8 cellular contexts compared by ENCODE assay signal in the genomic region with DNA sequence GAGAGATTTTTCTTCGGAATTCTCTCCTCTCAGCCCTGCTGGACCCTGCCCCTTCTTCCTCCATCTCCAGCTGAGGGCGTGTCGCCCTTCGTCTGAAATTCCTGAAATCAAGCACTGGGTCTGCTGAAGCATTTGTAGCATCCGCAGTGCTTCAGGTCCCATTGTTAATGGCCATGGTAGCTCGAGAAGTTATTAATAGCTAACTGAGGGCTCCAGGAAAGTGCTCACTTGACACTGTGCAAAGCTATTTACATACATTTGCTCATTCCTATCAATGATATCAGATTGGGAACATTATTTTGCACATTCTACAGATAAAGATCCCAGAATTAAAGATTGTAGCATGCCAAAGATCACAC. TPM values are rescaled to one million over a fixed set of nuclear protein-coding genes. Genes with fewer than 3 reads are reported as not detected.
DNase-seq lines count a peak whose midpoint lies in the region; TF ChIP-seq lines count a peak whose summit lies in the region.

No MANE protein-coding gene starts in this region.

- H4K8ac ChIP-seq in H9 (replicated peaks; ENCODE audit: insufficient read length, low read depth, low read length) (no peak overlapping the region), trophoblast cell (ENCODE audit: low read depth, low read length) (peak overlapping the region; percentile 93)

- peaks cover 18% of the 10 kb centered on the region for H3K36me3 ChIP-seq in DOHH2 (ENCODE audit: control insufficient read depth, low read length)
- H3K36me3 ChIP-seq in trophoblast cell (ENCODE audit: control insufficient read depth in 1 of 2, insufficient read depth in 2 of 2, low read length in 2 of 2): peaks cover 0 to 3% of the 10 kb centered on the region in 2 experiments

- no peaks in the 10 kb centered on the region for H3K27me3 ChIP-seq in DOHH2 (ENCODE audit: control insufficient read depth, low read length)
- no peaks in the 10 kb centered on the region for H3K27me3 ChIP-seq in H9 (ENCODE audit: insufficient read depth, low read length)
- H3K27me3 ChIP-seq in trophoblast cell (ENCODE audit: insufficient read depth, low read length): no peaks in the 10 kb centered on the region

- H3K23ac ChIP-seq in H9 (ENCODE audit: insufficient read length, low read depth, low read length) (no peak overlapping the region), trophoblast cell (ENCODE audit: low read length) (no peak overlapping the region)

- H2AK5ac ChIP-seq in H9 (ENCODE audit: insufficient read length, low read length) (no peak overlapping the region), trophoblast cell (ENCODE audit: low read length) (peak overlapping the region; percentile 7)

- H3K79me1 ChIP-seq in H9 (ENCODE audit: insufficient read depth, low read depth, low read length, poor library complexity, severe bottlenecking): peaks cover 6% of the 10 kb centered on the region
- peaks cover 9% of the 10 kb centered on the region for H3K79me1 ChIP-seq in trophoblast cell (ENCODE audit: low read length)

- peak overlapping the region; percentile 99 to 100 for H3K4me3 Mint-ChIP-seq in H9

- H3K4me3 ChIP-seq in DOHH2 (ENCODE audit: low read length): peak overlapping the region; percentile 98
- H3K4me3 ChIP-seq in fibroblast of the aortic adventitia (ENCODE audit: low read depth, low read length): peak overlapping the region; percentile 71
- H3K4me3 ChIP-seq in trophoblast cell (ENCODE audit: low read depth, low read length): peak overlapping the region; percentile 80

- H3K4me1 ChIP-seq in DOHH2 (ENCODE audit: control insufficient read depth, low read length) (peaks cover 20% of the 10 kb centered on the region), H9 (ENCODE audit: insufficient read depth, low read length) (no peaks in the 10 kb centered on the region), trophoblast cell (ENCODE audit: control insufficient read depth in 1 of 2, insufficient read depth in 2 of 2, low read length in 2 of 2) (peaks cover 2 to 3% of the 10 kb centered on the region in 2 experiments)

- H3K9me3 Mint-ChIP-seq in H9: peaks cover 0 to 3% of the 10 kb centered on the region in 2 experiments; a peak in 1 of 5 replicates

- no peak overlapping the region for H4K5ac ChIP-seq in H9 (ENCODE audit: insufficient read length, low read depth, low read length)

- H4K20me1 ChIP-seq in DOHH2 (ENCODE audit: control insufficient read depth, insufficient read depth, low read depth, low read length) (no peaks in the 10 kb centered on the region), H9 (ENCODE audit: control insufficient read depth, insufficient read depth, insufficient read length) (no peaks in the 10 kb centered on the region)

- H3K27ac ChIP-seq in DOHH2 (ENCODE audit: low read depth, low read length): peak overlapping the region; percentile 52
- H3K27ac ChIP-seq in H9 (ENCODE audit: insufficient read length, low read depth, low read length): peak overlapping the region; percentile 34
- peak overlapping the region; percentile 88 for H3K27ac ChIP-seq in trophoblast cell (ENCODE audit: low read depth, low read length)

- H2BK15ac ChIP-seq in H9 (ENCODE audit: low read depth, low read length): no peak overlapping the region

- no peaks in the 10 kb centered on the region for H3K27me3 Mint-ChIP-seq in H9 (ENCODE audit: low read depth)

- no peak overlapping the region for H3T11ph ChIP-seq in H9 (ENCODE audit: low read length)

- H3K9ac ChIP-seq in H9 (ENCODE audit: extremely low read depth, insufficient read length, low read length): peak overlapping the region; percentile 68
- H3K9ac ChIP-seq in trophoblast cell (ENCODE audit: low read length): peak overlapping the region; percentile 88

- H2BK12ac ChIP-seq in H9 (ENCODE audit: insufficient read length, low read depth, low read length): no peak overlapping the region
- no peak overlapping the region for H2BK12ac ChIP-seq in trophoblast cell (ENCODE audit: low read length)

- H2AFZ ChIP-seq in H9 (ENCODE audit: low read length) (no peak overlapping the region), trophoblast cell (ENCODE audit: insufficient read depth, low read length, poor library complexity) (no peak overlapping the region)

- H3K14ac ChIP-seq in H9 (ENCODE audit: insufficient read depth, low read length) (peak overlapping the region; percentile 21; the same call in 1 of the 2 replicates), trophoblast cell (ENCODE audit: low read length) (peak overlapping the region; percentile 77)

- no peak overlapping the region for H3K4ac ChIP-seq in H9 (ENCODE audit: low read depth, low read length)
- peak overlapping the region; percentile 52 for H3K4ac ChIP-seq in trophoblast cell (ENCODE audit: low read depth, low read length)

- H3K4me2 ChIP-seq in DOHH2 (ENCODE audit: low read length) (peak overlapping the region; percentile 67), H9 (ENCODE audit: insufficient read depth, insufficient read length, low read length) (peak overlapping the region; percentile 100), trophoblast cell (ENCODE audit: low read length) (peak overlapping the region; percentile 80)

- no peak overlapping the region for H2BK20ac ChIP-seq in H9 (ENCODE audit: low read depth, low read length, poor library complexity, severe bottlenecking)

- H4K91ac ChIP-seq in H9 (ENCODE audit: insufficient read length, low read depth, low read length) (no peak overlapping the region), trophoblast cell (ENCODE audit: low read depth, low read length) (peak overlapping the region; percentile 82)

- no peaks in the 10 kb centered on the region for H3K9me2 ChIP-seq in DOHH2 (replicated peaks; ENCODE audit: control insufficient read depth, low read length)

- H3K27ac Mint-ChIP-seq in H9: peak overlapping the region; percentile 95 to 99 (median 98)

- H3K56ac ChIP-seq in H9 (ENCODE audit: insufficient read length, low read depth, low read length): no peak overlapping the region

- peak overlapping the region; percentile 54 for H3K18ac ChIP-seq in H9 (ENCODE audit: insufficient read length, low read depth, low read length)
- H3K18ac ChIP-seq in trophoblast cell (ENCODE audit: low read length): peak overlapping the region; percentile 84

- H2BK5ac ChIP-seq in H9 (ENCODE audit: insufficient read length, low read length): no peak overlapping the region
- H2BK5ac ChIP-seq in trophoblast cell (ENCODE audit: low read depth, low read length, poor library complexity): peak overlapping the region; percentile 78

- peaks cover 7% of the 10 kb centered on the region for H3K23me2 ChIP-seq in H9 (ENCODE audit: insufficient read length, low read depth, low read length, poor library complexity, severe bottlenecking)

- peaks cover 13 to 14% of the 10 kb centered on the region in 2 experiments for H3K4me1 Mint-ChIP-seq in H9

- H3K9me3 ChIP-seq in DOHH2 (ENCODE audit: control insufficient read depth, insufficient read depth, low read length) (no peaks in the 10 kb centered on the region), H9 (ENCODE audit: control insufficient read depth, low read depth, low read length) (no peaks in the 10 kb centered on the region), trophoblast cell (ENCODE audit: insufficient read depth, low read depth, low read length) (no peaks in the 10 kb centered on the region)

- in situ Hi-C loops in SK-MEL-5 (cut with HindIII; ENCODE audit: low pct_unique_long_range_greater_than_20kb, low sequenced_read_pairs): no loop called here

- 0 out of 2 replicates have a peak, but pooled peaks cover 3% of the 10 kb centered on the region for H3F3A ChIP-seq in DOHH2 (ENCODE audit: control insufficient read depth, insufficient read depth)

- DNase-seq in H9: no peak
- DNase-seq in SK-MEL-5 (ENCODE audit: low read depth, low spot score): peak; percentile 57
- peak; percentile 46 for DNase-seq in fibroblast of the aortic adventitia (ENCODE audit: low read depth)
- peak; percentile 43 to 65 for DNase-seq in trophoblast cell
- no peak for DNase-seq in NCI-H128 (lab: John Stamatoyannopoulos, UW; ENCODE audit: unreplicated experiment)
- DNase-seq in stimulated activated CD4-positive, alpha-beta T cell treated with anti-CD3 and anti-CD28 coated beads, Interleukin-4, amount 100 ng/mL, for 4 hours: no peak
- no peak for DNase-seq in COLO668 (lab: John Stamatoyannopoulos, UW; ENCODE audit: unreplicated experiment)

- peak overlapping the region; percentile 69 for H4K12ac ChIP-seq in trophoblast cell (ENCODE audit: low read depth, low read length)

- H3K79me2 ChIP-seq in DOHH2 (ENCODE audit: control insufficient read depth, low read length): peaks cover 54% of the 10 kb centered on the region
- peaks cover 5% of the 10 kb centered on the region; the same call in 1 of the 2 replicates for H3K79me2 ChIP-seq in H9 (ENCODE audit: insufficient read depth, low read length)
- peaks cover 7% of the 10 kb centered on the region for H3K79me2 ChIP-seq in trophoblast cell (ENCODE audit: control insufficient read depth, insufficient read depth, low read length, poor library complexity)

- H3K36me3 Mint-ChIP-seq in H9 (ENCODE audit: insufficient read depth in 1 of 3, low read depth in 3 of 3): peaks cover 4 to 20% (median 9%) of the 10 kb centered on the region in 3 experiments

- no CpG with 5 or more reads among the region's 6 CpGs for WGBS in H9 (ENCODE audit: extremely low coverage, insufficient read length, low lambda C conversion rate)
- WGBS in trophoblast cell (ENCODE audit: extremely low coverage, insufficient coverage, insufficient read length): no CpG with 5 or more reads among the region's 6 CpGs

- TF ChIP-seq CTCF in DOHH2 (IDR thresholded peaks at IDR 0.05; ENCODE audit: low read depth, low read length, poor library complexity, severe bottlenecking): no peak
- no peak for TF ChIP-seq CTCF in H9 (conservative IDR thresholded peaks at IDR 0.05)
- no peak for TF ChIP-seq CTCF in fibroblast of the aortic adventitia (IDR thresholded peaks at IDR 0.05; ENCODE audit: insufficient read depth, low read length)

- H2BK120ac ChIP-seq in H9 (ENCODE audit: low read depth, low read length, poor library complexity, severe bottlenecking): no peak overlapping the region
- H2BK120ac ChIP-seq in trophoblast cell (ENCODE audit: insufficient read depth, low read length, poor library complexity): no peak overlapping the region

RNA-seq across cellular contexts. Expression of a gene that starts 0.5 kb away (rescaled TPM):
- total RNA-seq in H9 (2021): 16.8 and 17.9 TPM in 2 replicates
- 13.4 and 16.7 TPM in 2 replicates for total RNA-seq in SK-MEL-5 (2014; rRNA removed; shearing (Covaris generic))
- 12.4 and 17.9 TPM in 2 replicates for polyA plus RNA-seq in SK-MEL-5 (2015; cell fraction: cytosol; rRNA removed)
- 41.3 and 41.6 TPM in 2 replicates for polyA plus RNA-seq in SK-MEL-5 (2015; cell fraction: nucleus; rRNA removed)
- 30.8 and 47.5 TPM in 2 replicates for total RNA-seq in fibroblast of the aortic adventitia (ENCODE audit: low replicate concordance)
- polyA plus RNA-seq in trophoblast cell (2013): 28.6 and 31.3 TPM in 2 replicates

RNA-seq across cellular contexts. Expression of a gene that starts 0.7 kb away (rescaled TPM):
- total RNA-seq in H9 (2021) (39.9 and 41.6 TPM in 2 replicates), fibroblast of the aortic adventitia (ENCODE audit: low replicate concordance) (24.0 and 33.3 TPM in 2 replicates)
- total RNA-seq in SK-MEL-5 (2014; rRNA removed; shearing (Covaris generic)): 41.5 and 41.7 TPM in 2 replicates
- 28.9 and 30.7 TPM in 2 replicates for polyA plus RNA-seq in SK-MEL-5 (2015; cell fraction: cytosol; rRNA removed)
- polyA plus RNA-seq in SK-MEL-5 (2015; cell fraction: nucleus; rRNA removed): 34.1 and 41.2 TPM in 2 replicates
- polyA plus RNA-seq in trophoblast cell (2013): 26.9 and 27.4 TPM in 2 replicates

RNA-seq across cellular contexts. Expression of a gene that starts 58.2 kb away (rescaled TPM):
- total RNA-seq in H9 (2021): 1.5 and 1.6 TPM in 2 replicates
- total RNA-seq in SK-MEL-5 (2014; rRNA removed; shearing (Covaris generic)): 2.3 and 2.4 TPM in 2 replicates
- 2.1 and 2.3 TPM in 2 replicates for polyA plus RNA-seq in SK-MEL-5 (2015; cell fraction: cytosol; rRNA removed)
- 11.7 and 14.2 TPM in 2 replicates for polyA plus RNA-seq in SK-MEL-5 (2015; cell fraction: nucleus; rRNA removed)
- total RNA-seq in fibroblast of the aortic adventitia (ENCODE audit: low replicate concordance): 1.8 TPM in 2 replicates
- polyA plus RNA-seq in trophoblast cell (2013): 0.96 and 1.4 TPM in 2 replicates

Comparison
In these comparisons a context has a peak if more than half of its experiments do, and no peak if none do; other contexts are left out.
1. H3K27ac ChIP-seq: peak in every context shown above with its lines; median percentile 88 in trophoblast cell; 52 in DOHH2; 34 in H9.
2. DNase-seq: peak in SK-MEL-5 (single experiment), fibroblast of the aortic adventitia (single experiment) and trophoblast cell (2 of 2); none in H9 (single experiment), NCI-H128 (single experiment), stimulated activated CD4-positive, alpha-beta T cell treated with anti-CD3 and anti-CD28 coated beads, Interleukin-4, amount 100 ng/mL, for 4 hours (0 of 2) and COLO668 (single experiment).
3. Peak in every context shown above with its lines, with median percentiles within 50 percentile points of each other: H3K4me2 ChIP-seq and H3K4me3 ChIP-seq.